7 cellular contexts compared by ENCODE assay signal in the genomic region with DNA sequence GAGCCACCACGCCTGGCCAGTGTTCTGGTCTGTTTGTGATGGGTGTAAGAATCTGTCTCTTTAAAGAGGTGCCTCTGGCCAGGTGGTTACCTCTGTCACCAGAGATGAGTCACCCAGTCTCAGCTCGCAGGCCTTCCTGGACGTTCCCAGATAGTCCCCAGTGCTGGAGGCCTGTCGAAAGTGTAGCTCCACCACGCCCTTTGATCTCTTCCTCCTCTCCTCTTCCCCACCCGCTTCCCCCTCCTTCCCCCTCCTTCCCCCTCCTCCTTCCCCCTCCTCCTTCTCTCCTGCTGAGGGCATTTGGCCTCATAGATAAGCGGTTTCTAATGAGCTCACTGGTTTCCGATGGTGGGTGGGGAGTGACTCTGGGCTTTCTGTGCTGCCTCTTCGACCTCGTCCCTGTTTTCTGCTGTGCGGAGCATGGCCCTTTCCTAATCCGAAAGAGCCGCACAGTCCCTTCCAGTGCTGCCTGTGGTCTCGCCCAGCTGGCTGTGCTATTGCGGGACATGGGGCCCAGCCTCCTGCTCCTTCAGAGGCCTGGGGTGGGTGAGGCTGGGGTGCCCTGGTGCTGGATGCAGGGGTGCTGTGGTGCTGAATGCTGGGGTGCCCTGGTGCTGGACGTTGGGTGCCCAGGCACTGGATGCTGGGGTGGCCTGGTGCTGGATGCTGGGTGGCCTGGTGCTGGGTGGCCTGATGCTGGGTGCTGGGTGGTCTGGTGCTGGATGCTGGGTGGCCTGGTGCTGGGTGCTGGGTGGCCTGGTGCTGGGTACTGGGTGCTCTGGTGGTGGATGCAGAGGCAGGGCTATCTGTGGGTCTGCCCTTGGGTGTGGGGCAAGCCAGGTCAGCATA. TPM values are rescaled to one million over a fixed set of nuclear protein-coding genes. Genes with fewer than 3 reads are reported as not detected.
DNase-seq lines count a peak whose midpoint lies in the region; ATAC-seq and FAIRE-seq lines count a peak whose summit lies in the region.

No MANE protein-coding gene starts in this region.

- FAIRE-seq in GM18507 (lab: Jason Lieb, UNC) = peak; percentile 35

- in situ Hi-C loops in T47D (cut with HindIII; ENCODE audit: low pct_unique_long_range_greater_than_20kb, low sequenced_read_pairs) (no loop called here), ACHN (cut with HindIII; ENCODE audit: low pct_ligation_motif_present, low pct_unique_long_range_greater_than_20kb, low sequenced_read_pairs) (no loop called here)

- ATAC-seq in GM21381 (IDR thresholded peaks at IDR 0.05; ENCODE audit: unreplicated experiment) = no peak

- no peak for DNase-seq in GM18507 (ENCODE audit: extremely low spot score, insufficient read length, low read depth)
- peak; percentile 87 for DNase-seq in NCI-H82 treated with DMSO at 0.1 percent for 48 hours (lab: John Stamatoyannopoulos, UW; ENCODE audit: unreplicated experiment)
- DNase-seq in T47D (ENCODE audit: low read depth in 1 of 2, low spot score in 1 of 2) = peak; percentile 35 to 36
- DNase-seq in mucosa of gallbladder (ENCODE audit: low spot score) = peak; percentile 78
- DNase-seq in ACHN = no peak
- no peak for DNase-seq in activated gamma-delta T cell treated with Interleukin-2 at 50 U/mL for 16 hours

RNA-seq across cellular contexts. Expression of gene AGPAT3, which starts 19.2 kb away (rescaled TPM):
- 107 TPM for total RNA-seq in mucosa of gallbladder

Comparison
In these comparisons a context has a peak if more than half of its experiments do, and no peak if none do; other contexts are left out.
1. DNase-seq: peak in NCI-H82 treated with DMSO at 0.1 percent for 48 hours (single experiment), T47D (2 of 2) and mucosa of gallbladder (single experiment); none in GM18507 (single experiment), ACHN (single experiment) and activated gamma-delta T cell treated with Interleukin-2 at 50 U/mL for 16 hours (single experiment).